Comparison of ENCODE assay signal across 7 cellular contexts in the genomic region with DNA sequence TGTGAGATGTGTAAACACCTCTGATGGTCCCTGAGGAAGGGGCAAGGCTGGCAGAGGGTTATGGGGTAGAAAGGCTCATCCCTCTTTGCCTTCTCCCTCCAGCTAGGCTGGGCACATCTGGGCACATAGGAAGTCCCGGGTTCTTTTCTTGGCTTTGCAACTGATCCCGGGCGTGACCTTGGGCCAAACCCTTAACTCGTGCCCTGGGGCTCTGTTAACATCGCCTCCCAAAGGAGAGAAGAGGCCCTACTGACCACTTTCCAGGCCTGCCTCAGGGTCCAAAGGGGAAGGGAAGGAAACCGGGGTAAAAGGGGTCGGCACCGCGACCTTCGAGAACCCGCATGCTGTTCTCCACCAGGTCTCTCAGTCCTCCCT. TPM values are rescaled to one million over a fixed set of nuclear protein-coding genes. Genes with fewer than 3 reads are reported as not detected.
A peak's percentile ranks its signal among the peaks of the same experiment; 100 is the strongest.
DNase-seq lines count a peak whose midpoint lies in the region; ATAC-seq, FAIRE-seq and TF ChIP-seq lines count a peak whose summit lies in the region.

No MANE protein-coding gene starts in this region.

- H3K36me3 ChIP-seq in HUES6 (ENCODE audit: control insufficient read depth, insufficient read depth, low read length) (no peaks in the 10 kb centered on the region), kidney (ENCODE audit: control insufficient read depth in 1 of 2, insufficient read depth in 2 of 2, low read length in 2 of 2) (no peaks in the 10 kb centered on the region), subcutaneous abdominal adipose tissue (ENCODE audit: control insufficient read depth in 5 of 5, insufficient read depth in 5 of 5, low read length in 5 of 5) (peaks cover 0 to 9% (median 0%) of the 10 kb centered on the region in 5 donors)

- H3K9me3 Mint-ChIP-seq in activated naive CD8-positive, alpha-beta T cell (ENCODE audit: low read depth) = no peaks in the 10 kb centered on the region

- H3K27ac ChIP-seq in HUES6 (ENCODE audit: low read depth, low read length) = no peak overlapping the region
- no peak overlapping the region for H3K27ac ChIP-seq in kidney (ENCODE audit: low read depth in 2 of 2, low read length in 2 of 2)
- H3K27ac ChIP-seq in subcutaneous abdominal adipose tissue (ENCODE audit: low read depth, low read length) = peak overlapping the region; percentile 23

- H3K9me3 ChIP-seq in HUES6 (ENCODE audit: control insufficient read depth, insufficient read depth, low read depth, low read length) (no peaks in the 10 kb centered on the region), kidney (ENCODE audit: control insufficient read depth in 1 of 2, low read length in 2 of 2) (no peaks in the 10 kb centered on the region), subcutaneous abdominal adipose tissue (ENCODE audit: control insufficient read depth in 5 of 5, low read length in 5 of 5) (no peaks in the 10 kb centered on the region)

- DNase-seq in kidney (no peak), NCI-H187 (lab: John Stamatoyannopoulos, UW) (no peak)

- peaks cover 42% of the 10 kb centered on the region for H3K4me1 Mint-ChIP-seq in activated naive CD8-positive, alpha-beta T cell (ENCODE audit: low read depth)

- H3K4me3 Mint-ChIP-seq in activated naive CD8-positive, alpha-beta T cell = peak overlapping the region; percentile 76

- H3K4me1 ChIP-seq in HUES6 (ENCODE audit: control insufficient read depth, insufficient read depth, low read length) (peaks cover 7% of the 10 kb centered on the region; the same call in 1 of the 2 replicates), kidney (ENCODE audit: control insufficient read depth in 1 of 2, insufficient read depth in 1 of 2, low read depth in 1 of 2, low read length in 2 of 2) (peaks cover 11 to 15% of the 10 kb centered on the region in 2 donors), subcutaneous abdominal adipose tissue (ENCODE audit: control insufficient read depth in 5 of 5, insufficient read depth in 5 of 5, low read length in 5 of 5) (peaks cover 4 to 42% (median 38%) of the 10 kb centered on the region in 5 donors)

- no peak overlapping the region for H3K27ac Mint-ChIP-seq in activated naive CD8-positive, alpha-beta T cell

- TF ChIP-seq CTCF in kidney (IDR thresholded peaks at IDR 0.05; ENCODE audit: borderline replicate concordance, extremely low read depth, insufficient read depth) = no peak

- H3K27me3 Mint-ChIP-seq in activated naive CD8-positive, alpha-beta T cell = no peaks in the 10 kb centered on the region

- no peak for FAIRE-seq in kidney (lab: Jason Lieb, UNC)

- peaks cover 13% of the 10 kb centered on the region for H3K27me3 ChIP-seq in HUES6 (ENCODE audit: control insufficient read depth, insufficient read depth, low read length)
- H3K27me3 ChIP-seq in subcutaneous abdominal adipose tissue (ENCODE audit: control insufficient read depth in 5 of 5, insufficient read depth in 4 of 5, low read length in 5 of 5) = no peaks in the 10 kb centered on the region

- H3K9ac ChIP-seq in HUES6 (ENCODE audit: low read length) (peak overlapping the region; percentile 40), kidney (ENCODE audit: low read length in 2 of 2) (peak overlapping the region in 1 of 2 donors; percentile 81), subcutaneous abdominal adipose tissue (ENCODE audit: low read length in 5 of 5) (peak overlapping the region in 4 of 5 donors; percentile 63 to 84 (median 75))

- H3K36me3 Mint-ChIP-seq in activated naive CD8-positive, alpha-beta T cell = peaks cover 3% of the 10 kb centered on the region

- intact Hi-C loops in kidney (cut with DNase I) = no loop called here

- H3K4me3 ChIP-seq in HUES6 (ENCODE audit: low read depth, low read length) (peak overlapping the region; percentile 76), kidney (ENCODE audit: low read length in 2 of 2) (peak overlapping the region; percentile 56 to 64), subcutaneous abdominal adipose tissue (ENCODE audit: low read depth in 1 of 5, low read length in 5 of 5) (peak overlapping the region; percentile 52 to 81 (median 69))

- ATAC-seq in HG03039 (IDR thresholded peaks at IDR 0.05; ENCODE audit: unreplicated experiment) = no peak
- ATAC-seq in HG03469 (IDR thresholded peaks at IDR 0.05; ENCODE audit: unreplicated experiment) = no peak

RNA-seq across cellular contexts. Expression of gene C3orf18, which starts 0.5 kb away (rescaled TPM):
- 6.2 TPM for total RNA-seq in kidney
- 14.9 TPM for polyA plus RNA-seq in kidney (ENCODE audit: insufficient read depth, low read depth, low replicate concordance)

RNA-seq across cellular contexts. Expression of gene HEMK1, which starts 2.3 kb away (rescaled TPM):
- 25.1 TPM for total RNA-seq in kidney
- 30.3 TPM for polyA plus RNA-seq in kidney (ENCODE audit: insufficient read depth, low read depth, low replicate concordance)

RNA-seq across cellular contexts. Expression of gene CISH, which starts 44.6 kb away (rescaled TPM):
- 30.8 TPM for total RNA-seq in kidney
- polyA plus RNA-seq in kidney (ENCODE audit: insufficient read depth, low read depth, low replicate concordance) = 59.4 TPM

RNA-seq across cellular contexts. Expression of gene MAPKAPK3, which starts 50.0 kb away (rescaled TPM):
- 75.8 TPM for total RNA-seq in kidney
- polyA plus RNA-seq in kidney (ENCODE audit: insufficient read depth, low read depth, low replicate concordance) = 68.0 TPM
